ENCODE assay signal across 33 cellular contexts in genomic region chr10:83273035-83273434, GRCh38.
DNase-seq lines count a peak whose midpoint lies in the region; ATAC-seq, FAIRE-seq and TF ChIP-seq lines count a peak whose summit lies in the region.
"Had no signal": no experiment of that assay in that cellular context is flagged by ENCODE, and none has a peak within 500 bp of the region (broad histone marks: within the 10 kb centered on the region; RNA-seq: fewer than 3 reads in every experiment).

No MANE protein-coding gene starts in this region.

- POLR2A ChIA-PET in HepG2 (lab: Yijun Ruan, JAX): no interaction called here

- no peak overlapping the region for H3K9ac ChIP-seq in liver (ENCODE audit: low read depth in 1 of 2, low read length in 2 of 2)
- H3K9ac ChIP-seq in HepG2 (ENCODE audit: insufficient read depth, low read depth, low read length): no peak overlapping the region
- H3K9ac ChIP-seq: BLaER1 had no signal

- no peaks in the 10 kb centered on the region for H3K36me3 ChIP-seq in liver (ENCODE audit: control insufficient read depth in 4 of 4, insufficient read depth in 3 of 4, low read depth in 1 of 4, low read length in 3 of 4)
- H3K36me3 ChIP-seq in HepG2 (replicated peaks in 1 of 2; ENCODE audit: control insufficient read depth in 1 of 2, insufficient read depth in 2 of 2, low read length in 2 of 2): no peaks in the 10 kb centered on the region
- H3K36me3 ChIP-seq in tibial nerve: no peaks in the 10 kb centered on the region
- H3K36me3 ChIP-seq: BLaER1, right lobe of liver, SJCRH30, upper lobe of left lung had no signal

- in situ Hi-C loops in HepG2 (cut with HindIII; ENCODE audit: extremely low pct_ligation_motif_present, low pct_unique_long_range_greater_than_20kb): no loop called here
- in situ Hi-C loops in KBM-7 (cut with MboI; ENCODE audit: low pct_unique_long_range_greater_than_20kb, low sequenced_read_pairs): no loop called here

- no peak overlapping the region for H3K27ac Mint-ChIP-seq in brain
- H3K27ac Mint-ChIP-seq: activated CD8-positive, alpha-beta T cell treated with anti-CD3 and anti-CD28 coated beads for 36 hours; activated naive CD4-positive, alpha-beta T cell treated with anti-CD3 and anti-CD28 coated beads, Interleukin-2, amount 50 U/mL, for 72 hours; activated T-helper 2 cell treated with anti-CD3 and anti-CD28 coated beads, Interferon-gamma antibody, Interleukin-2, Interleukin-4, amounts not matched to agents 10 μg/mL and 5 μg/mL and 100 μg/mL, durations not matched to agents 14 hours and 24 hours and 36 hours; naive thymus-derived CD8-positive, alpha-beta T cell; stimulated activated effector memory CD8-positive, alpha-beta T cell treated with anti-CD3 and anti-CD28 coated beads, Interleukin-12 subunit alpha, Interleukin-12 subunit beta, amount 100 ng/mL, for 72 hours had no signal

- H3K27me3 Mint-ChIP-seq in brain: peaks cover 5% of the 10 kb centered on the region
- H3K27me3 Mint-ChIP-seq: activated CD8-positive, alpha-beta T cell treated with anti-CD3 and anti-CD28 coated beads for 36 hours; naive thymus-derived CD8-positive, alpha-beta T cell had no signal

- no peak overlapping the region for H3K27ac ChIP-seq in liver (ENCODE audit: low read depth in 1 of 2, low read length in 2 of 2)
- no peak overlapping the region for H3K27ac ChIP-seq in HepG2 (ENCODE audit: extremely low read length, insufficient read depth, low read length)
- no peak overlapping the region for H3K27ac ChIP-seq in tibial nerve
- H3K27ac ChIP-seq: BLaER1, right lobe of liver, SJCRH30, upper lobe of left lung had no signal

- no peaks in the 10 kb centered on the region for H3K36me3 Mint-ChIP-seq in brain
- H3K36me3 Mint-ChIP-seq: activated naive CD4-positive, alpha-beta T cell treated with anti-CD3 and anti-CD28 coated beads, Interleukin-2, amount 50 U/mL, for 72 hours; naive thymus-derived CD8-positive, alpha-beta T cell; stimulated activated effector memory CD8-positive, alpha-beta T cell treated with anti-CD3 and anti-CD28 coated beads, Interleukin-12 subunit alpha, Interleukin-12 subunit beta, amount 100 ng/mL, for 72 hours had no signal

- peaks cover 21% of the 10 kb centered on the region for H3K4me1 Mint-ChIP-seq in brain
- H3K4me1 Mint-ChIP-seq: naive thymus-derived CD8-positive, alpha-beta T cell; stimulated activated effector memory CD8-positive, alpha-beta T cell treated with anti-CD3 and anti-CD28 coated beads, Interleukin-12 subunit alpha, Interleukin-12 subunit beta, amount 100 ng/mL, for 72 hours had no signal

- no peaks in the 10 kb centered on the region for H3K9me3 Mint-ChIP-seq in brain
- H3K9me3 Mint-ChIP-seq: activated CD8-positive, alpha-beta T cell treated with anti-CD3 and anti-CD28 coated beads for 36 hours had no signal

- DNase-seq in HepG2 (ENCODE audit: low spot score) (no peak), midbrain (lab: John Stamatoyannopoulos, UW) (peak; percentile 6), tibial nerve (ENCODE audit: low spot score in 2 of 2) (no peak), CD1c-positive myeloid dendritic cell (ENCODE audit: extremely low spot score) (no peak), KBM-7 (no peak), omental fat pad (ENCODE audit: low spot score) (no peak)
- DNase-seq: activated CD4-positive, CD25-positive, alpha-beta regulatory T cell treated with anti-CD3 and anti-CD28 coated beads, Interleukin-2, amount 50 U/mL, for 72 hours; activated CD8-positive, alpha-beta T cell treated with anti-CD3 and anti-CD28 coated beads for 36 hours; aorta; COR-L47; DMS79 treated with DMSO at 0.1 percent for 48 hours; dorsolateral prefrontal cortex; GF-D8; HCEC 1CT; left ventricle myocardium superior; naive thymus-derived CD8-positive, alpha-beta T cell; NCI-H1092; NCI-H187 treated with DMSO at 0.1 percent for 48 hours; NCI-H226; NCI-H774; posterior cingulate gyrus; right lobe of liver; SJCRH30; stimulated activated CD4-positive, alpha-beta T cell treated with anti-CD3 and anti-CD28 coated beads, Interleukin-12 subunit alpha, Interleukin-12 subunit beta, amount 100 ng/mL, for 4 hours; stimulated activated CD4-positive, alpha-beta T cell treated with anti-CD3 and anti-CD28 coated beads, Interleukin-4, amount 100 ng/mL, for 24 hours; upper lobe of left lung had no signal

- CTCF ChIA-PET in HepG2 (lab: Yijun Ruan, JAX; ENCODE audit: low intra/inter-chr PET ratio, low total read pairs): no interaction called here

- H3K4me2 ChIP-seq in HepG2 (ENCODE audit: low read depth, low read length): no peak overlapping the region
- H3K4me2 ChIP-seq: BLaER1 had no signal

- peak in 1 of 2 donors; percentile 72 for TF ChIP-seq RAD21 in liver (IDR thresholded peaks at IDR 0.05)
- no peak for TF ChIP-seq RAD21 in HepG2 (CRISPR knock-in tag; IDR thresholded peaks at IDR 0.05)

- TF ChIP-seq EP300 in HepG2 (IDR thresholded peaks at IDR 0.05; ENCODE audit: low read depth in 2 of 2, low read length in 2 of 2): no peak
- no peak for TF ChIP-seq EP300 in HepG2 (CRISPR knock-in tag; IDR thresholded peaks at IDR 0.05; ENCODE audit: borderline replicate concordance)
- no peak for TF ChIP-seq EP300 in tibial nerve (IDR thresholded peaks at IDR 0.05)

- no peaks in the 10 kb centered on the region for H3K79me2 ChIP-seq in HepG2 (ENCODE audit: insufficient read depth, low read length)

- TF ChIP-seq CTCF in liver (IDR thresholded peaks at IDR 0.05; ENCODE audit: low read depth, low read length, missing input control) (peak; percentile 37), HepG2 (CRISPR knock-in tag; IDR thresholded peaks at IDR 0.05) (no peak), brain (conservative IDR thresholded peaks at IDR 0.05) (peak; percentile 33 to 49), tibial nerve (IDR thresholded peaks at IDR 0.05) (no peak), omental fat pad (IDR thresholded peaks at IDR 0.05) (no peak)

- intact Hi-C loops in HepG2 (cut with micrococcal nuclease; ENCODE audit: unreplicated experiment): no loop called here

- no peak for FAIRE-seq in HepG2 (lab: Jason Lieb, UNC)
- FAIRE-seq: TTC549 had no signal

- ATAC-seq in HepG2: no peak
- ATAC-seq in omental fat pad (ENCODE audit: low FRiP score): no peak
- ATAC-seq: activated CD8-positive, alpha-beta T cell treated with anti-CD3 and anti-CD28 coated beads for 36 hours; activated naive CD4-positive, alpha-beta T cell treated with anti-CD3 and anti-CD28 coated beads, Interleukin-2, amount 50 U/mL, for 72 hours; left ventricle myocardium superior; naive thymus-derived CD8-positive, alpha-beta T cell; stimulated activated effector memory CD8-positive, alpha-beta T cell treated with anti-CD3 and anti-CD28 coated beads, Interleukin-12 subunit alpha, Interleukin-12 subunit beta, amount 100 ng/mL, for 72 hours had no signal

- no peak overlapping the region for H3K4me3 Mint-ChIP-seq in brain
- H3K4me3 Mint-ChIP-seq: activated CD8-positive, alpha-beta T cell treated with anti-CD3 and anti-CD28 coated beads for 36 hours; naive thymus-derived CD8-positive, alpha-beta T cell; stimulated activated effector memory CD8-positive, alpha-beta T cell treated with anti-CD3 and anti-CD28 coated beads, Interleukin-12 subunit alpha, Interleukin-12 subunit beta, amount 100 ng/mL, for 72 hours had no signal

- no peaks in the 10 kb centered on the region for H4K20me1 ChIP-seq in HepG2 (ENCODE audit: insufficient read depth, low read length)
- H4K20me1 ChIP-seq: BLaER1 had no signal

- peaks cover 0 to 4% (median 4%) of the 10 kb centered on the region in 4 donors for H3K4me1 ChIP-seq in liver (ENCODE audit: control insufficient read depth in 4 of 4, insufficient read depth in 4 of 4, low read length in 3 of 4)
- H3K4me1 ChIP-seq in HepG2 (ENCODE audit: insufficient read depth, low read length): no peaks in the 10 kb centered on the region
- H3K4me1 ChIP-seq in tibial nerve: no peaks in the 10 kb centered on the region
- H3K4me1 ChIP-seq: BLaER1, right lobe of liver, SJCRH30, upper lobe of left lung had no signal

- no peaks in the 10 kb centered on the region for H3K9me3 ChIP-seq in liver (ENCODE audit: control insufficient read depth in 4 of 4, low read length in 3 of 4)
- H3K9me3 ChIP-seq in HepG2 (ENCODE audit: low read length): peaks cover 81% of the 10 kb centered on the region
- H3K9me3 ChIP-seq in tibial nerve: no peaks in the 10 kb centered on the region
- H3K9me3 ChIP-seq: BLaER1, right lobe of liver, SJCRH30, upper lobe of left lung had no signal

- H3K27me3 ChIP-seq in liver (ENCODE audit: control insufficient read depth in 4 of 4, insufficient read depth in 4 of 4, low read length in 3 of 4): no peaks in the 10 kb centered on the region
- no peaks in the 10 kb centered on the region for H3K27me3 ChIP-seq in HepG2 (ENCODE audit: control insufficient read depth in 1 of 2, insufficient read depth in 2 of 2, low read length in 2 of 2)
- H3K27me3 ChIP-seq in tibial nerve: no peaks in the 10 kb centered on the region
- H3K27me3 ChIP-seq: BLaER1, dorsolateral prefrontal cortex, right lobe of liver, SJCRH30, upper lobe of left lung had no signal

- BruUV-seq in HepG2 (replicated peaks; lab: Mats Ljungman, UMichigan): no TSS peak

- no peak for TF ChIP-seq POLR2A in HepG2 (IDR thresholded peaks at IDR 0.05; ENCODE audit: insufficient read depth in 1 of 2, low read depth in 2 of 2, low read length in 2 of 2)
- no peak for TF ChIP-seq POLR2A in tibial nerve (IDR thresholded peaks at IDR 0.05)

- no peak overlapping the region for H3K4me3 ChIP-seq in liver (ENCODE audit: low read depth in 1 of 3, low read length in 3 of 3)
- H3K4me3 ChIP-seq in HepG2 (replicated peaks in 1 of 3; ENCODE audit: insufficient read depth in 1 of 3, low read depth in 2 of 3, low read length in 3 of 3): no peak overlapping the region
- H3K4me3 ChIP-seq in tibial nerve: no peak overlapping the region
- H3K4me3 ChIP-seq: BLaER1, dorsolateral prefrontal cortex, right lobe of liver, SJCRH30, upper lobe of left lung had no signal

- H2AFZ ChIP-seq in HepG2 (ENCODE audit: low read length): no peak overlapping the region

TF ChIP-seq in liver, 16 proteins besides CTCF, POLR2A, EP300 and RAD21 (continues in another document):
- TF ChIP-seq GABPA (IDR thresholded peaks at IDR 0.05 in 1 of 2, conservative IDR thresholded peaks at IDR 0.05 in 1 of 2): no peak
- TF ChIP-seq SP1 (IDR thresholded peaks at IDR 0.05): no peak
- no peak for TF ChIP-seq JUND (IDR thresholded peaks at IDR 0.05)
- TF ChIP-seq RXRA (IDR thresholded peaks at IDR 0.05): no peak
- no peak for TF ChIP-seq FOXA2 (IDR thresholded peaks at IDR 0.05)
- TF ChIP-seq FOXA1 (IDR thresholded peaks at IDR 0.05): no peak
- no peak for TF ChIP-seq HNF4A (conservative IDR thresholded peaks at IDR 0.05)

TF ChIP-seq in HepG2, 621 proteins besides CTCF, POLR2A, EP300 and RAD21 (continues in another document):
- no peak for TF ChIP-seq ZNF296 (CRISPR knock-in tag; conservative IDR thresholded peaks at IDR 0.05)
- TF ChIP-seq JUN (CRISPR knock-in tag; IDR thresholded peaks at IDR 0.05): no peak
- no peak for TF ChIP-seq ZIK1 (CRISPR knock-in tag; IDR thresholded peaks at IDR 0.05; ENCODE audit: borderline replicate concordance, low read depth)
- no peak for TF ChIP-seq ZNF607 (CRISPR knock-in tag; IDR thresholded peaks at IDR 0.05; ENCODE audit: borderline replicate concordance)

Comparison
In these comparisons a context has a peak if more than half of its experiments do, and no peak if none do; other contexts are left out.
1. CTCF ChIP-seq: peak in liver (single experiment) and brain (2 of 2); none in HepG2 (single experiment), tibial nerve (0 of 5) and omental fat pad (0 of 3).